In genomic region chr1:177936016-177936415, GRCh38 we compare ENCODE assay signal across 36 cellular contexts. TPM values are rescaled to one million over a fixed set of nuclear protein-coding genes. Genes with fewer than 3 reads are reported as not detected.
"Had no signal": no experiment of that assay in that cellular context is flagged by ENCODE, and none has a peak within 500 bp of the region (broad histone marks: within the 10 kb centered on the region; RNA-seq: fewer than 3 reads in every experiment).

No MANE protein-coding gene starts in this region.

- ATAC-seq: activated CD8-positive, alpha-beta T cell treated with anti-CD3 and anti-CD28 coated beads for 36 hours; activated naive CD4-positive, alpha-beta T cell treated with anti-CD3 and anti-CD28 coated beads, Interleukin-2, amount 50 U/mL, for 72 hours; activated T-cell treated with anti-CD3 and anti-CD28 coated beads, Interleukin-2, amount 50 U/mL, for 4 hours; activated T-cell treated with anti-CD3 and anti-CD28 coated beads, Interleukin-2, amount 50 U/mL, for 72 hours; activated T-helper 17 cell treated with anti-CD3 and anti-CD28 coated beads, Interleukin-2, amount 50 U/mL, for 72 hours; body of pancreas had no signal

- FAIRE-seq: astrocyte had no signal

- H3K27ac ChIP-seq: adrenal gland, body of pancreas, brain microvascular endothelial cell, cardiac muscle cell, VCaP had no signal

- DNase-seq: activated B cell treated with CpG ODN at 0.5 μM for 24 hours; activated CD4-positive, alpha-beta memory T cell treated with anti-CD3 and anti-CD28 coated beads for 36 hours; activated CD4-positive, alpha-beta T cell treated with anti-CD3 and anti-CD28 coated beads for 4 hours; activated CD4-positive, alpha-beta T cell treated with anti-CD3 and anti-CD28 coated beads, Interleukin-2, amount 10 ng/mL, durations not matched to agents 24 days and 14 days; activated CD4-positive, alpha-beta T cell treated with anti-CD3 and anti-CD28 coated beads, Interleukin-2, amount 50 U/mL, for 1 hour; activated CD4-positive, alpha-beta T cell treated with anti-CD3 and anti-CD28 coated beads, Interleukin-2, amount 50 U/mL, for 4 hours; activated CD4-positive, CD25-positive, alpha-beta regulatory T cell treated with anti-CD3 and anti-CD28 coated beads, Interleukin-2, amount 50 U/mL, for 72 hours; activated CD8-positive, alpha-beta memory T cell treated with anti-CD3 and anti-CD28 coated beads, Interleukin-2, amount 50 U/mL, for 4 hours; activated CD8-positive, alpha-beta T cell treated with anti-CD3 and anti-CD28 coated beads for 36 hours; activated effector memory CD4-positive, alpha-beta T cell treated with anti-CD3 and anti-CD28 coated beads, Interleukin-2, amount 50 U/mL, for 16 hours; activated gamma-delta T cell treated with Interleukin-2 at 50 U/mL for 16 hours; activated naive CD4-positive, alpha-beta T cell; activated naive CD4-positive, alpha-beta T cell treated with anti-CD3 and anti-CD28 coated beads for 36 hours; activated naive CD4-positive, alpha-beta T cell treated with anti-CD3 and anti-CD28 coated beads, Interleukin-2, amount 50 U/mL, for 16 hours; activated naive CD8-positive, alpha-beta T cell treated with anti-CD3 and anti-CD28 coated beads for 36 hours; activated T-cell treated with anti-CD3 and anti-CD28 coated beads for 4 hours; activated T-cell treated with anti-CD3 and anti-CD28 coated beads, Interleukin-2, amount 50 U/mL, for 1 hour; activated T-cell treated with anti-CD3 and anti-CD28 coated beads, Interleukin-2, amount 50 U/mL, for 4 hours; activated T-cell treated with anti-CD3 and anti-CD28 coated beads, Interleukin-2, amount 50 U/mL, for 72 hours; adrenal gland; amniotic stem cell; aorta; body of pancreas; brain microvascular endothelial cell; caudate nucleus; cerebellar nuclear complex; T-helper 1 cell; T-helper 2 cell; T-helper 9 cell had no signal

- H3K9me3 ChIP-seq: adrenal gland, body of pancreas had no signal

- H3K27me3 ChIP-seq: adrenal gland, body of pancreas, brain microvascular endothelial cell, cardiac muscle cell had no signal

- H3K36me3 ChIP-seq: adrenal gland, brain microvascular endothelial cell, cardiac muscle cell had no signal

- H3K4me3 ChIP-seq: adrenal gland, body of pancreas, cardiac muscle cell had no signal

- H3K4me1 ChIP-seq: adrenal gland, body of pancreas had no signal

RNA-seq across cellular contexts. Expression of gene SEC16B, which starts 33.8 kb away (rescaled TPM):
- total RNA-seq: activated B cell treated with CpG ODN at 0.5 μM for 24 hours; activated CD4-positive, alpha-beta memory T cell treated with anti-CD3 and anti-CD28 coated beads for 36 hours; activated CD4-positive, alpha-beta T cell treated with anti-CD3 and anti-CD28 coated beads, Interleukin-2, amount 10 ng/mL, durations not matched to agents 24 days and 14 days; activated CD8-positive, alpha-beta memory T cell treated with anti-CD3 and anti-CD28 coated beads for 36 hours; activated CD8-positive, alpha-beta T cell treated with anti-CD3 and anti-CD28 coated beads for 36 hours; activated naive CD4-positive, alpha-beta T cell treated with anti-CD3 and anti-CD28 coated beads for 36 hours; activated naive CD4-positive, alpha-beta T cell treated with anti-CD3 and anti-CD28 coated beads, Interleukin-2, amount 50 U/mL, for 72 hours; activated naive CD8-positive, alpha-beta T cell treated with anti-CD3 and anti-CD28 coated beads for 36 hours; activated T-cell treated with anti-CD3 and anti-CD28 coated beads, Interleukin-2, amount 50 U/mL, for 4 hours; activated T-cell treated with anti-CD3 and anti-CD28 coated beads, Interleukin-2, amount 50 U/mL, for 72 hours; activated T-helper 1 cell treated with anti-CD3 and anti-CD28 coated beads, Interleukin-12 subunit alpha, Interleukin-12 subunit beta, Interleukin-2, Interleukin-4 antibody, amounts not matched to agents 30 ng/mL and 10 ng/mL and 1 ng/mL, durations not matched to agents 14 hours and 24 hours and 36 hours; activated T-helper 17 cell treated with anti-CD3 and anti-CD28 coated beads, Interleukin-2, amount 50 U/mL, for 72 hours had no signal
